Comparison of ENCODE assay signal across 23 cellular contexts in genomic region chr11:134459246-134460043, GRCh38. TPM values are rescaled to one million over a fixed set of nuclear protein-coding genes. Genes with fewer than 3 reads are reported as not detected.
A peak's percentile ranks its signal among the peaks of the same experiment; 100 is the strongest.
DNase-seq lines count a peak whose midpoint lies in the region; ATAC-seq and TF ChIP-seq lines count a peak whose summit lies in the region.
"Had no signal": no experiment of that assay in that cellular context is flagged by ENCODE, and none has a peak within 500 bp of the region (broad histone marks: within the 10 kb centered on the region; RNA-seq: fewer than 3 reads in every experiment).

No MANE protein-coding gene starts in this region.

- intact Hi-C loops in cardiac septum (cut with DNase I) (no loop called here), left ventricle myocardium superior (cut with micrococcal nuclease) (no loop called here), upper lobe of right lung (cut with DNase I) (no loop called here)

- H3K4me3 ChIP-seq in upper lobe of right lung: no peak overlapping the region
- H3K4me3 ChIP-seq: SJCRH30 had no signal

- H3K36me3 ChIP-seq in upper lobe of right lung: no peaks in the 10 kb centered on the region
- H3K36me3 ChIP-seq: SJCRH30 had no signal

- no peaks in the 10 kb centered on the region for H3K4me1 ChIP-seq in upper lobe of right lung
- H3K4me1 ChIP-seq: SJCRH30 had no signal

- H3K27me3 ChIP-seq in upper lobe of right lung: no peaks in the 10 kb centered on the region
- H3K27me3 ChIP-seq: SJCRH30 had no signal

- DNase-seq in cardiac septum (ENCODE audit: low spot score): peak; percentile 56
- no peak for DNase-seq in left ventricle myocardium superior
- DNase-seq in medulla oblongata (ENCODE audit: extremely low spot score): peak; percentile 15
- DNase-seq in pons (ENCODE audit: low spot score): peak; percentile 26
- no peak for DNase-seq in upper lobe of right lung
- DNase-seq in SIG-M5 (lab: John Stamatoyannopoulos, UW): no peak
- DNase-seq: Calu3; CD8-positive, alpha-beta memory T cell; DMS79 treated with DMSO at 0.1 percent for 48 hours; GF-D8; NCI-H1048; NCI-H1417 treated with DMSO at 0.1 percent for 48 hours; NCI-H187; NCI-H2081 treated with DMSO at 0.1 percent for 48 hours; NCI-H2171 treated with DMSO at 0.1 percent for 48 hours; NCI-H345; NCI-H524; NCI-H774; SJCRH30 had no signal

- TF ChIP-seq CTCF in upper lobe of right lung (IDR thresholded peaks at IDR 0.05): no peak

- ATAC-seq in left ventricle myocardium superior: no peak
- ATAC-seq in upper lobe of right lung: peak; percentile 28
- ATAC-seq in GM19467 (IDR thresholded peaks at IDR 0.05; ENCODE audit: unreplicated experiment): no peak
- ATAC-seq in HG03025 (IDR thresholded peaks at IDR 0.05; ENCODE audit: low FRiP score, unreplicated experiment): no peak

- H3K27ac ChIP-seq in upper lobe of right lung: no peak overlapping the region
- H3K27ac ChIP-seq: 22Rv1, SJCRH30 had no signal

- H3K9me3 ChIP-seq in upper lobe of right lung: no peaks in the 10 kb centered on the region
- H3K9me3 ChIP-seq: SJCRH30 had no signal

RNA-seq across cellular contexts. Expression of gene B3GAT1, which starts 47.4 kb away (rescaled TPM):
- total RNA-seq in cardiac septum (0.27 TPM), left ventricle myocardium superior (0.17 TPM), upper lobe of right lung (1.2 TPM)
- total RNA-seq: B cell, SJCRH30 had no signal

Comparison
In these comparisons a context has a peak if more than half of its experiments do, and no peak if none do; other contexts are left out.
1. DNase-seq: peak in cardiac septum (single experiment), medulla oblongata (single experiment) and pons (single experiment); none in left ventricle myocardium superior (single experiment), upper lobe of right lung (single experiment) and SIG-M5 (single experiment).